In the genomic region with DNA sequence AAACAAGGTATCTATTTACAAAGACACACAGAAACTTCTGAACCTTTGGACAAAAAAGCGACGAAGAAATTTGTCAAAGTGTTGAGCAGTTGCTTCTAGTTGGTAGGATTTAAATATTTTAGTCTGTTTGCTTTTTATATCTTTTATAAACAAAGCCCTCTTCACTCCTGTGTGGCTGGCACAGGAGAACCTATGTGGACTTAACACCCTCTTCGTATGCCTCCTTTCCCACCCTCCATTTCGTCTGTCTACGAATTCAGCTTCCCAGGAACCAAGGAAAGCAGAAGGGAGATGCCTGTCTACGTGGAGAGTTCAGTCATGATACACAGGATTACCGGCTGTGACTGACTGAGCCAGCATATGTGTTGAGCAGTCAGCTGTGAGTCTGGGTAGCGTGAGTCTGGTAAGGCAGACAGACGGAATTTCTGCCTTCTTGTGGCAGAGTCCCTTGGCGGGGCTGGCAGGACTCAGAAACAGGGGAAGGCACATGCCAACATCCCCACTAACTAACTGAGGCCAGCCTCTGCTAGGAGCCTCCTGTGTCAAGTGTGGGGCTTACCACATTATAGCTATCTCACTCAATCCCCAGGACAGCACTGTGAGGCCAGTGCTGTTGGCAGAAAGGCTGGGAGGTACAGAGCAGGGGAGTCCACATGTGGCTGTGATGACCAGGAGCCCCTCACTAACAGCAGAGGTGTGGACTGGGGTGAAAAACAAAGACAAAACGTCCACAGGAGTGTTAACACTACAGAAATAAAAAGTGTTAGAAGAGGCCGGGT, we compare ENCODE assay signal across 15 cellular contexts. TPM values are rescaled to one million over a fixed set of nuclear protein-coding genes. Genes with fewer than 3 reads are reported as not detected.
DNase-seq lines count a peak whose midpoint lies in the region; ATAC-seq, FAIRE-seq and TF ChIP-seq lines count a peak whose summit lies in the region.
"Had no signal": no experiment of that assay in that cellular context is flagged by ENCODE, and none has a peak within 500 bp of the region (broad histone marks: within the 10 kb centered on the region; RNA-seq: fewer than 3 reads in every experiment).

No MANE protein-coding gene starts in this region.

- TF ChIP-seq EP300 in K562 (IDR thresholded peaks at IDR 0.05; ENCODE audit: low read length) = no peak
- peak; percentile 4 for TF ChIP-seq EP300 in stomach (IDR thresholded peaks at IDR 0.05)

- peak overlapping the region; percentile 100 for H2AFZ ChIP-seq in K562 (ENCODE audit: low read depth, low read length)

- BruUV-seq in K562 (replicated peaks; lab: Mats Ljungman, UMichigan) = no TSS peak

- CTCF ChIA-PET in K562 (lab: Yijun Ruan, JAX; ENCODE audit: low intra/inter-chr PET ratio) = no interaction called here

- DNase-seq in CD4-positive, CD25-positive, alpha-beta regulatory T cell = no peak
- DNase-seq in K562 (ENCODE audit: extremely low read depth in 1 of 4, low spot score in 3 of 4) (no peak), stomach (no peak), thyroid gland (no peak)
- no peak for DNase-seq in activated effector memory CD4-positive, alpha-beta T cell treated with Interleukin-2 at 50 U/mL for 16 hours
- DNase-seq in stimulated activated naive B cell treated with anti-CD40 and anti-IgM and Interleukin-4, amounts not matched to agents 10 μg/mL and 1 μg/mL and 100 μg/mL, for 72 hours = no peak
- DNase-seq: DMS79, NCI-H1417 treated with DMSO at 0.1 percent for 48 hours, NCI-H187 treated with DMSO at 0.1 percent for 48 hours, NCI-H226, NCI-H524 treated with DMSO at 0.1 percent for 48 hours had no signal

- H3K4me1 ChIP-seq in CD4-positive, CD25-positive, alpha-beta regulatory T cell (ENCODE audit: control insufficient read depth, insufficient read depth, low read length, poor library complexity, severe bottlenecking) = peaks cover 12% of the 10 kb centered on the region
- H3K4me1 ChIP-seq in K562 (replicated peaks in 1 of 2; ENCODE audit: control insufficient read depth in 2 of 2, insufficient read depth in 2 of 2, low read length in 2 of 2) (peaks cover 18 to 31% of the 10 kb centered on the region in 2 experiments), neutrophil (ENCODE audit: control insufficient read depth in 1 of 2, insufficient read depth in 1 of 2, low read depth in 1 of 2, low read length in 1 of 2) (peaks cover 24 to 28% of the 10 kb centered on the region in 2 experiments), stomach (peaks cover 0 to 28% (median 15%) of the 10 kb centered on the region in 4 donors), thyroid gland (peaks cover 0 to 5% of the 10 kb centered on the region in 2 donors)

- H4K20me1 ChIP-seq in K562 (replicated peaks; ENCODE audit: control insufficient read depth, insufficient read depth, low read length) = no peaks in the 10 kb centered on the region
- H4K20me1 ChIP-seq: BLaER1 treated with 17β-estradiol and CSF1 and Interleukin-3, amounts not matched to agents 10 nM and 100 nM had no signal

- peaks cover 0 to 11% (median 7%) of the 10 kb centered on the region in 4 donors for H3K4me1 Mint-ChIP-seq in CD4-positive, CD25-positive, alpha-beta regulatory T cell
- H3K4me1 Mint-ChIP-seq in stimulated activated naive B cell treated with anti-CD40 and anti-IgM and Interleukin-4, amounts not matched to agents 10 μg/mL and 1 μg/mL and 100 μg/mL, for 72 hours = peaks cover 8 to 12% of the 10 kb centered on the region in 2 donors

- peak overlapping the region in 1 of 4 donors; percentile 22 for H3K4me3 Mint-ChIP-seq in CD4-positive, CD25-positive, alpha-beta regulatory T cell
- H3K4me3 Mint-ChIP-seq in stimulated activated naive B cell treated with anti-CD40 and anti-IgM and Interleukin-4, amounts not matched to agents 10 μg/mL and 1 μg/mL and 100 μg/mL, for 72 hours = no peak overlapping the region

- TF ChIP-seq RAD21 in K562 (CRISPR knock-in tag; conservative IDR thresholded peaks at IDR 0.05 in 1 of 2, IDR thresholded peaks at IDR 0.05 in 1 of 2) = no peak

- in situ Hi-C loops in K562 (cut with MboI) = no loop called here

- H3K27me3 Mint-ChIP-seq in CD4-positive, CD25-positive, alpha-beta regulatory T cell = peaks cover 4% of the 10 kb centered on the region
- peaks cover 3 to 7% of the 10 kb centered on the region in 2 donors for H3K27me3 Mint-ChIP-seq in stimulated activated naive B cell treated with anti-CD40 and anti-IgM and Interleukin-4, amounts not matched to agents 10 μg/mL and 1 μg/mL and 100 μg/mL, for 72 hours

- no peaks in the 10 kb centered on the region for H3K27me3 ChIP-seq in CD4-positive, CD25-positive, alpha-beta regulatory T cell (ENCODE audit: control insufficient read depth, insufficient read depth, low read length)
- H3K27me3 ChIP-seq in K562 (ENCODE audit: control insufficient read depth in 2 of 2, insufficient read depth in 2 of 2, low read length in 2 of 2) (no peaks in the 10 kb centered on the region), neutrophil (peaks cover 16% of the 10 kb centered on the region), stomach (no peaks in the 10 kb centered on the region), thyroid gland (no peaks in the 10 kb centered on the region)
- H3K27me3 ChIP-seq: BLaER1 treated with 17β-estradiol and CSF1 and Interleukin-3, amounts not matched to agents 10 nM and 100 nM had no signal

- no peaks in the 10 kb centered on the region for H3K9me1 ChIP-seq in K562 (ENCODE audit: control insufficient read depth, insufficient read depth, low read length)

- TF ChIP-seq POLR2A in K562 (conservative IDR thresholded peaks at IDR 0.05) (no peak), stomach (IDR thresholded peaks at IDR 0.05) (no peak), thyroid gland (IDR thresholded peaks at IDR 0.05) (no peak)

- ATAC-seq in CD4-positive, CD25-positive, alpha-beta regulatory T cell (ENCODE audit: low read depth in 2 of 2) = no peak
- ATAC-seq in K562 = no peak
- ATAC-seq in stimulated activated naive B cell treated with anti-CD40 and anti-IgM and Interleukin-4, amounts not matched to agents 10 μg/mL and 1 μg/mL and 100 μg/mL, for 72 hours (replicated peaks) = no peak

- H3K27ac Mint-ChIP-seq in CD4-positive, CD25-positive, alpha-beta regulatory T cell = peak overlapping the region; percentile 25 to 68 (median 33)
- no peak overlapping the region for H3K27ac Mint-ChIP-seq in stimulated activated naive B cell treated with anti-CD40 and anti-IgM and Interleukin-4, amounts not matched to agents 10 μg/mL and 1 μg/mL and 100 μg/mL, for 72 hours

- 0 out of 2 replicates have a peak overlapping the region, but pooled peaks have one; percentile 84 for H3K4me2 ChIP-seq in K562 (ENCODE audit: insufficient read depth, low read length)

- no peak overlapping the region for H3K27ac ChIP-seq in CD4-positive, CD25-positive, alpha-beta regulatory T cell (ENCODE audit: insufficient read depth, low read length, poor library complexity, severe bottlenecking)
- H3K27ac ChIP-seq in K562 (ENCODE audit: extremely low read depth, low read depth, low read length) (peak overlapping the region; percentile 90), neutrophil (peak overlapping the region; percentile 88), stomach (peak overlapping the region in 4 of 5 donors; percentile 48 to 84 (median 64)), thyroid gland (no peak overlapping the region)

- no peak for TF ChIP-seq CTCF in K562 (IDR thresholded peaks at IDR 0.05 in 2 of 3, conservative IDR thresholded peaks at IDR 0.05 in 1 of 3; ENCODE audit: insufficient read depth in 2 of 3, low read depth in 1 of 3, low read length in 3 of 3)
- no peak for TF ChIP-seq CTCF in neutrophil (IDR thresholded peaks at IDR 0.05)
- no peak for TF ChIP-seq CTCF in stomach (IDR thresholded peaks at IDR 0.05)
- no peak for TF ChIP-seq CTCF in thyroid gland (IDR thresholded peaks at IDR 0.05)

- peak; percentile 44 for FAIRE-seq in K562 (lab: Jason Lieb, UNC)
- FAIRE-seq: H1 had no signal

- peak overlapping the region; percentile 1 to 67; a peak in 3 of 4 replicates for H3K9ac ChIP-seq in K562 (ENCODE audit: insufficient read depth in 1 of 2, low read depth in 2 of 2, low read length in 2 of 2)

- H3K36me3 Mint-ChIP-seq in CD4-positive, CD25-positive, alpha-beta regulatory T cell = no peaks in the 10 kb centered on the region
- no peaks in the 10 kb centered on the region for H3K36me3 Mint-ChIP-seq in stimulated activated naive B cell treated with anti-CD40 and anti-IgM and Interleukin-4, amounts not matched to agents 10 μg/mL and 1 μg/mL and 100 μg/mL, for 72 hours

- no peaks in the 10 kb centered on the region for H3K9me3 ChIP-seq in CD4-positive, CD25-positive, alpha-beta regulatory T cell (ENCODE audit: control insufficient read depth in 2 of 2, low read length in 2 of 2)
- H3K9me3 ChIP-seq in K562 (replicated peaks; ENCODE audit: control insufficient read depth, insufficient read depth, low read depth, low read length) (no peaks in the 10 kb centered on the region), neutrophil (no peaks in the 10 kb centered on the region), stomach (no peaks in the 10 kb centered on the region), thyroid gland (no peaks in the 10 kb centered on the region)

- WGBS in K562 (ENCODE audit: insufficient coverage, low coverage, missing lambda C conversion rate) = 76% methylated on average over 12 of the region's 12 CpGs
- 42 to 64% (median 50%) methylated on average over 11 to 12 of the region's 12 CpGs for WGBS in stomach, 5 donors
- 84 to 85% methylated on average over 11 to 12 of the region's 12 CpGs for WGBS in thyroid gland, 2 donors

- peaks cover 0 to 1% (median 0%) of the 10 kb centered on the region in 7 donors for H3K9me3 Mint-ChIP-seq in CD4-positive, CD25-positive, alpha-beta regulatory T cell
- H3K9me3 Mint-ChIP-seq in stimulated activated naive B cell treated with anti-CD40 and anti-IgM and Interleukin-4, amounts not matched to agents 10 μg/mL and 1 μg/mL and 100 μg/mL, for 72 hours = no peaks in the 10 kb centered on the region

- POLR2A ChIA-PET in K562 (lab: Yijun Ruan, JAX) = interaction anchor here (0.6 to 1.8 kb wide), 4 partner anchors 10 to 75 kb away, joined by 3 to 6 read pairs (median 4); a partner anchor contains a TSS

- no peaks in the 10 kb centered on the region for H3K36me3 ChIP-seq in CD4-positive, CD25-positive, alpha-beta regulatory T cell (ENCODE audit: control insufficient read depth, insufficient read depth, low read length)
- H3K36me3 ChIP-seq in K562 (ENCODE audit: control insufficient read depth, insufficient read depth, low read length) = no peaks in the 10 kb centered on the region
- H3K36me3 ChIP-seq in neutrophil = no peaks in the 10 kb centered on the region
- no peaks in the 10 kb centered on the region for H3K36me3 ChIP-seq in stomach
- no peaks in the 10 kb centered on the region for H3K36me3 ChIP-seq in thyroid gland
- H3K36me3 ChIP-seq: BLaER1 treated with 17β-estradiol and CSF1 and Interleukin-3, amounts not matched to agents 10 nM and 100 nM had no signal

- no peaks in the 10 kb centered on the region for H3K79me2 ChIP-seq in K562 (ENCODE audit: control insufficient read depth, insufficient read depth, low read length)

- intact Hi-C loops in K562 (cut with micrococcal nuclease) (no loop called here), stomach (cut with DNase I; ENCODE audit: low total_unique reads) (no loop called here), thyroid gland (cut with DNase I) (no loop called here)

- no peak overlapping the region for H3K4me3 ChIP-seq in CD4-positive, CD25-positive, alpha-beta regulatory T cell (ENCODE audit: low read depth, low read length)
- H3K4me3 ChIP-seq in K562 (no peak overlapping the region), neutrophil (ENCODE audit: low read depth in 1 of 2, low read length in 1 of 2) (peak overlapping the region in 1 of 2 experiments; percentile 31), stomach (no peak overlapping the region), thyroid gland (replicated peaks in 1 of 3) (no peak overlapping the region)
- H3K4me3 ChIP-seq: BLaER1 treated with 17β-estradiol and CSF1 and Interleukin-3, amounts not matched to agents 10 nM and 100 nM had no signal

RNA-seq across cellular contexts. Expression of a gene that starts 13.9 kb away (rescaled TPM):
- 21.5 TPM for total RNA-seq in CD4-positive, CD25-positive, alpha-beta regulatory T cell
- polyA plus RNA-seq in CD4-positive, CD25-positive, alpha-beta regulatory T cell = 10 to 100 TPM; 21.4 to 31.2 (median 24.8) TPM
- 20.6 and 74.4 TPM in 2 replicates for total RNA-seq in K562 (2011; cell fraction: chromatin; rRNA removed; ENCODE audit: low replicate concordance)
- total RNA-seq in K562 (2011; cell fraction: nucleolus; rRNA removed) = 10.7 and 15.1 TPM in 2 replicates
- total RNA-seq in K562 (2011; cell fraction: nucleoplasm; rRNA removed) = 20.2 and 22.8 TPM in 2 replicates
- 18.9 and 22.2 TPM in 2 replicates for total RNA-seq in K562 (2014; rRNA removed)
- 32.8 and 33.9 TPM in 2 replicates for total RNA-seq in K562 (2014; rRNA removed; fragmentation: Illumina TruSeq; extraction: Trizol)
- 25.8 and 28.8 TPM in 2 replicates for total RNA-seq in K562 (2015; rRNA removed; fragmentation: Illumina TruSeq; extraction: Trizol)
- total RNA-seq in K562 (2021) = 22.9 and 24.0 TPM in 2 replicates
- 37.5 and 38.6 TPM in 2 replicates for polyA plus RNA-seq in K562 (2011; rRNA removed)
- 4.0 and 9.8 TPM in 2 replicates for polyA plus RNA-seq in K562 (2011; cell fraction: cytosol; rRNA removed)
- 41.6 and 58.9 TPM in 2 replicates for polyA plus RNA-seq in K562 (2011; cell fraction: nucleus; rRNA removed)
- polyA plus RNA-seq in K562 (2012) = 22.2 and 23.9 TPM in 2 replicates
- polyA plus RNA-seq in K562 (2014; fragmentation: Illumina TruSeq; extraction: Trizol) = 21.6 and 25.0 TPM in 2 replicates
- 10 to 100 TPM; 12.2 to 18.1 TPM for polyA plus RNA-seq in K562 (2014; fragmentation: Nextera tagmentation; extraction: Ambion mirVana)
- polyA plus RNA-seq in K562 (2014; rRNA removed) = 19.2 and 32.9 TPM in 2 replicates
- 45.8 and 63.5 TPM in 2 replicates for polyA minus RNA-seq in K562 (2011; rRNA and poly(A)+ RNA removed)
- polyA minus RNA-seq in K562 (2011; cell fraction: cytosol; rRNA and poly(A)+ RNA removed) = 13.9 and 14.1 TPM in 2 replicates
- 17.5 and 36.4 TPM in 2 replicates for polyA minus RNA-seq in K562 (2011; cell fraction: nucleus; rRNA and poly(A)+ RNA removed)
- total RNA-seq in stomach = 10 to 100 TPM in 4 of 5 donors, 1 to 10 TPM in 1; 8.2 to 46.9 (median 16.5) TPM
- polyA plus RNA-seq in stomach = 10 to 100 TPM in 2 of 3 donors, 1 to 10 TPM in 1; 7.8 to 20.5 (median 13.3) TPM
- 10 to 100 TPM; 41.1 to 58.9 (median 47.3) TPM for total RNA-seq in thyroid gland

RNA-seq across cellular contexts. Expression of a gene that starts 24.0 kb away (rescaled TPM):
- total RNA-seq in CD4-positive, CD25-positive, alpha-beta regulatory T cell = not detected
- under 1 TPM in 2 of 4 donors, not detected in 2; 0.16 to 0.33 TPM for polyA plus RNA-seq in CD4-positive, CD25-positive, alpha-beta regulatory T cell
- 0.16 TPM in 1 of 2 replicates, not detected in the other for total RNA-seq in K562 (2011; cell fraction: chromatin; rRNA removed; ENCODE audit: low replicate concordance)
- total RNA-seq in K562 (2011; cell fraction: nucleolus; rRNA removed) = not detected in 2 replicates
- not detected in 2 replicates for total RNA-seq in K562 (2011; cell fraction: nucleoplasm; rRNA removed)
- total RNA-seq in K562 (2014; rRNA removed) = 0.18 TPM in 1 of 2 replicates, not detected in the other
- total RNA-seq in K562 (2014; rRNA removed; fragmentation: Illumina TruSeq; extraction: Trizol) = 0.07 TPM in 1 of 2 replicates, not detected in the other
- 0.15 TPM in 1 of 2 replicates, not detected in the other for total RNA-seq in K562 (2015; rRNA removed; fragmentation: Illumina TruSeq; extraction: Trizol)
- total RNA-seq in K562 (2021) = 0.13 TPM in 1 of 2 replicates, not detected in the other
- not detected in 2 replicates for polyA plus RNA-seq in K562 (2011; rRNA removed)
- polyA plus RNA-seq in K562 (2011; cell fraction: cytosol; rRNA removed) = not detected in 2 replicates
- 0.13 TPM in 1 of 2 replicates, not detected in the other for polyA plus RNA-seq in K562 (2011; cell fraction: nucleus; rRNA removed)
- polyA plus RNA-seq in K562 (2012) = 0.15 and 0.27 TPM in 2 replicates
- polyA plus RNA-seq in K562 (2014; fragmentation: Illumina TruSeq; extraction: Trizol) = 0.04 TPM in 1 of 2 replicates, not detected in the other
- polyA plus RNA-seq in K562 (2014; fragmentation: Nextera tagmentation; extraction: Ambion mirVana) = not detected
- 0.22 TPM in 1 of 2 replicates, not detected in the other for polyA plus RNA-seq in K562 (2014; rRNA removed)
- polyA minus RNA-seq in K562 (2011; rRNA and poly(A)+ RNA removed) = not detected in 2 replicates
- polyA minus RNA-seq in K562 (2011; cell fraction: cytosol; rRNA and poly(A)+ RNA removed) = not detected in 2 replicates
- not detected in 2 replicates for polyA minus RNA-seq in K562 (2011; cell fraction: nucleus; rRNA and poly(A)+ RNA removed)
- 10 to 100 TPM in 2 of 5 donors, 1 to 10 TPM in 3; 2.2 to 22.0 (median 7.0) TPM for total RNA-seq in stomach
- polyA plus RNA-seq in stomach = 1 to 10 TPM in 1 of 3 donors, under 1 TPM in 2; 0.76 to 1.3 (median 0.80) TPM
- 1 to 10 TPM in 3 of 4 donors, under 1 TPM in 1; 0.89 to 7.1 (median 2.8) TPM for total RNA-seq in thyroid gland
- total RNA-seq: A673 had no signal

Comparison
In these comparisons a context has a peak if more than half of its experiments do, and no peak if none do; other contexts are left out.
1. H3K27ac ChIP-seq: peak in K562 (single experiment), neutrophil (single experiment) and stomach (4 of 5); none in CD4-positive, CD25-positive, alpha-beta regulatory T cell (single experiment) and thyroid gland (0 of 3).